12 cellular contexts compared by ENCODE assay signal in genomic region chr5:177492841-177493240, GRCh38. TPM values are rescaled to one million over a fixed set of nuclear protein-coding genes. Genes with fewer than 3 reads are reported as not detected.
DNase-seq lines count a peak whose midpoint lies in the region; ATAC-seq and TF ChIP-seq lines count a peak whose summit lies in the region.
"Had no signal": no experiment of that assay in that cellular context is flagged by ENCODE, and none has a peak within 500 bp of the region (broad histone marks: within the 10 kb centered on the region; RNA-seq: fewer than 3 reads in every experiment).

No MANE protein-coding gene starts in this region.

- H3K27ac Mint-ChIP-seq in activated CD8-positive, alpha-beta memory T cell treated with anti-CD3 and anti-CD28 coated beads, Interleukin-2, amount 10 ng/mL, durations not matched to agents 7 days and 5 days: peak overlapping the region; percentile 30

- no peaks in the 10 kb centered on the region for H3K9me3 Mint-ChIP-seq in activated CD8-positive, alpha-beta memory T cell treated with anti-CD3 and anti-CD28 coated beads, Interleukin-2, amount 10 ng/mL, durations not matched to agents 7 days and 5 days (ENCODE audit: low read depth)

- peak overlapping the region; percentile 71 for H3K9ac ChIP-seq in adipocyte (ENCODE audit: low read length)

- no peak for ATAC-seq in activated CD8-positive, alpha-beta memory T cell treated with anti-CD3 and anti-CD28 coated beads, Interleukin-2, amount 10 ng/mL, durations not matched to agents 7 days and 5 days
- ATAC-seq: sciatic nerve had no signal

- in situ Hi-C loops in HAP-1 (cut with MboI; ENCODE audit: low sequenced_read_pairs): no loop called here

- TF ChIP-seq CTCF in thyroid gland (IDR thresholded peaks at IDR 0.05): no peak

- no peak for TF ChIP-seq POLR2A in thyroid gland (IDR thresholded peaks at IDR 0.05)

- H3K27ac ChIP-seq in muscle layer of duodenum (ENCODE audit: low read length) (peak overlapping the region; percentile 90), thyroid gland (no peak overlapping the region)

- peaks cover 43% of the 10 kb centered on the region for H3K36me3 ChIP-seq in adipocyte (ENCODE audit: control insufficient read depth, insufficient read depth, low read length, severe bottlenecking)
- peaks cover 12 to 63% of the 10 kb centered on the region in 2 donors for H3K36me3 ChIP-seq in muscle layer of duodenum (ENCODE audit: control insufficient read depth in 1 of 2, insufficient read depth in 2 of 2, low read length in 2 of 2)
- peaks cover under 1 to 8% of the 10 kb centered on the region in 2 donors for H3K36me3 ChIP-seq in thyroid gland
- peaks cover 70% of the 10 kb centered on the region for H3K36me3 ChIP-seq in HAP-1 (replicated peaks)

- 41 to 60% methylated on average over 6 to 7 of the region's 7 CpGs for WGBS in thyroid gland, 2 donors

- H3K27me3 ChIP-seq in adipocyte (replicated peaks; ENCODE audit: control insufficient read depth, insufficient read depth, low read length) (no peaks in the 10 kb centered on the region), muscle layer of duodenum (ENCODE audit: low read depth, low read length) (no peaks in the 10 kb centered on the region), thyroid gland (no peaks in the 10 kb centered on the region), HAP-1 (ENCODE audit: low read depth) (no peaks in the 10 kb centered on the region)

- intact Hi-C loops in thyroid gland (cut with DNase I): no loop called here

- peaks cover 31% of the 10 kb centered on the region for H3K4me1 Mint-ChIP-seq in activated CD8-positive, alpha-beta memory T cell treated with anti-CD3 and anti-CD28 coated beads, Interleukin-2, amount 10 ng/mL, durations not matched to agents 7 days and 5 days

- H3K9me3 ChIP-seq in adipocyte (ENCODE audit: control insufficient read depth, low read length) (no peaks in the 10 kb centered on the region), muscle layer of duodenum (ENCODE audit: control insufficient read depth in 1 of 2, low read length in 2 of 2) (no peaks in the 10 kb centered on the region), thyroid gland (no peaks in the 10 kb centered on the region), HAP-1 (no peaks in the 10 kb centered on the region)

- peaks cover 12% of the 10 kb centered on the region for H3K36me3 Mint-ChIP-seq in activated CD8-positive, alpha-beta memory T cell treated with anti-CD3 and anti-CD28 coated beads, Interleukin-2, amount 10 ng/mL, durations not matched to agents 7 days and 5 days

- no peaks in the 10 kb centered on the region for H3K27me3 Mint-ChIP-seq in activated CD8-positive, alpha-beta memory T cell treated with anti-CD3 and anti-CD28 coated beads, Interleukin-2, amount 10 ng/mL, durations not matched to agents 7 days and 5 days

- CTCF ChIA-PET in activated CD8-positive, alpha-beta memory T cell treated with anti-CD3 and anti-CD28 coated beads, Interleukin-2, amount 10 ng/mL, durations not matched to agents 7 days and 5 days (lab: Charles Lee): interaction anchor here (0.5 to 19.2 kb wide), 10 partner anchors 9 to 121 kb away, joined by 3 to 193 read pairs (median 5); partner anchors contain the start of gene DBN1

- H3K4me1 ChIP-seq in adipocyte (ENCODE audit: control insufficient read depth, insufficient read depth, low read length): peaks cover 38% of the 10 kb centered on the region
- H3K4me1 ChIP-seq in muscle layer of duodenum (ENCODE audit: control insufficient read depth in 1 of 2, insufficient read depth in 2 of 2, low read length in 2 of 2): peaks cover 19 to 85% of the 10 kb centered on the region in 2 donors
- peaks cover 19 to 44% of the 10 kb centered on the region in 2 donors for H3K4me1 ChIP-seq in thyroid gland
- H3K4me1 ChIP-seq in HAP-1: peaks cover 19% of the 10 kb centered on the region

- H3K4me3 ChIP-seq in adipocyte (ENCODE audit: low read length) (no peak overlapping the region), muscle layer of duodenum (ENCODE audit: low read depth in 1 of 2, low read length in 2 of 2) (peak overlapping the region; percentile 4 to 88), thyroid gland (replicated peaks in 1 of 3) (no peak overlapping the region), HAP-1 (no peak overlapping the region)

- no peak overlapping the region for H3K4me3 Mint-ChIP-seq in activated CD8-positive, alpha-beta memory T cell treated with anti-CD3 and anti-CD28 coated beads, Interleukin-2, amount 10 ng/mL, durations not matched to agents 7 days and 5 days

- DNase-seq in activated CD8-positive, alpha-beta memory T cell treated with anti-CD3 and anti-CD28 coated beads, Interleukin-2, amount 10 ng/mL, durations not matched to agents 7 days and 5 days: no peak
- no peak for DNase-seq in activated CD8-positive, alpha-beta memory T cell treated with anti-CD3 and anti-CD28 coated beads, Interleukin-2, amount 50 U/mL, for 4 hours
- DNase-seq in adipocyte (ENCODE audit: low read depth) (no peak), thyroid gland (peak; percentile 26 to 81), NAMALWA (ENCODE audit: low spot score) (no peak), HAP-1 (ENCODE audit: low spot score in 2 of 2) (no peak), NCI-H524 (lab: John Stamatoyannopoulos, UW) (no peak)
- DNase-seq: activated T-cell treated with anti-CD3 and anti-CD28 coated beads, Interleukin-2, amount 50 U/mL, for 48 hours; NCI-H226; RPMI8226 had no signal

RNA-seq across cellular contexts. Expression of gene PDLIM7, which starts 4.6 kb away (rescaled TPM):
- total RNA-seq in activated CD8-positive, alpha-beta memory T cell treated with anti-CD3 and anti-CD28 coated beads, Interleukin-2, amount 10 ng/mL, durations not matched to agents 7 days and 5 days: 10 to 100 TPM; 72.9 to 81.2 TPM
- total RNA-seq in thyroid gland: 10 to 100 TPM; 23.2 to 52.4 (median 34.8) TPM

RNA-seq across cellular contexts. Expression of gene DOK3, which starts 16.8 kb away (rescaled TPM):
- total RNA-seq in activated CD8-positive, alpha-beta memory T cell treated with anti-CD3 and anti-CD28 coated beads, Interleukin-2, amount 10 ng/mL, durations not matched to agents 7 days and 5 days: 1 to 10 TPM; 3.3 to 5.7 TPM
- 1 to 10 TPM; 2.0 to 5.9 (median 3.5) TPM for total RNA-seq in thyroid gland

RNA-seq across cellular contexts. Expression of gene DBN1, which starts 19.4 kb away (rescaled TPM):
- 100 to 1,000 TPM in 1 of 2 experiments, 10 to 100 TPM in 1; 81.5 to 128 TPM for total RNA-seq in activated CD8-positive, alpha-beta memory T cell treated with anti-CD3 and anti-CD28 coated beads, Interleukin-2, amount 10 ng/mL, durations not matched to agents 7 days and 5 days
- 10 to 100 TPM; 61.4 to 98.8 (median 68.0) TPM for total RNA-seq in thyroid gland

RNA-seq across cellular contexts. Expression of gene DDX41, which starts 23.9 kb away (rescaled TPM):
- total RNA-seq in activated CD8-positive, alpha-beta memory T cell treated with anti-CD3 and anti-CD28 coated beads, Interleukin-2, amount 10 ng/mL, durations not matched to agents 7 days and 5 days: 100 to 1,000 TPM; 126 to 130 TPM
- total RNA-seq in thyroid gland: 100 to 1,000 TPM; 119 to 170 (median 145) TPM

RNA-seq across cellular contexts. Expression of gene PRR7, which starts 46.2 kb away (rescaled TPM):
- 1 to 10 TPM; 3.1 to 5.3 TPM for total RNA-seq in activated CD8-positive, alpha-beta memory T cell treated with anti-CD3 and anti-CD28 coated beads, Interleukin-2, amount 10 ng/mL, durations not matched to agents 7 days and 5 days
- 1 to 10 TPM; 1.4 to 4.7 (median 4.2) TPM for total RNA-seq in thyroid gland

Comparison
In these comparisons a context has a peak if more than half of its experiments do, and no peak if none do; other contexts are left out.
1. DNase-seq: peak in thyroid gland (2 of 2); none in activated CD8-positive, alpha-beta memory T cell treated with anti-CD3 and anti-CD28 coated beads, Interleukin-2, amount 10 ng/mL, durations not matched to agents 7 days and 5 days (single experiment), activated CD8-positive, alpha-beta memory T cell treated with anti-CD3 and anti-CD28 coated beads, Interleukin-2, amount 50 U/mL, for 4 hours (single experiment), adipocyte (single experiment), NAMALWA (single experiment), HAP-1 (0 of 2) and NCI-H524 (0 of 2).
2. H3K4me3 ChIP-seq: peak in muscle layer of duodenum (2 of 2); none in adipocyte (single experiment), thyroid gland (0 of 3) and HAP-1 (single experiment).